In the genomic region with DNA sequence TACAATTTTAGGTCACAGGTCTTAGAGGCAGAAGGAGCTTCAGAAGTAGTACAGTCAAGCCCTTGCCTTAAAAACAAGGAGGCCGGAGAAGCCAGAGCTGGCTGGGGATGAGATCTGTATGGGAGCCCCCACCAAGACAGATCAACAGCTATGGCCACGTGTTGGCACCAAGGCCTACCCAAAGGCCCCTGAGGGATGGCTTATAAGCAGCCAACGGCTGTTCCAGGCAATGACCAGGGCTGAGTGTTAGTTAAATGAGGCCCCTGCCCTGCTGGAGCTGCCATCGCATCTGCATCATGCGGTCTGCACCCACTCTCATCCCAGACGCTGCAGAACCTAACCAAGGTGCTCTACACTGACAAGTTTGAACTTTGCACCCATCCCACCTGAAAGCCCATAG, we compare ENCODE assay signal across 13 cellular contexts. TPM values are rescaled to one million over a fixed set of nuclear protein-coding genes. Genes with fewer than 3 reads are reported as not detected.
DNase-seq lines count a peak whose midpoint lies in the region; ATAC-seq, FAIRE-seq and TF ChIP-seq lines count a peak whose summit lies in the region.
"Had no signal": no experiment of that assay in that cellular context is flagged by ENCODE, and none has a peak within 500 bp of the region (broad histone marks: within the 10 kb centered on the region; RNA-seq: fewer than 3 reads in every experiment).

No MANE protein-coding gene starts in this region.

- TF ChIP-seq CTCF in SK-N-SH (IDR thresholded peaks at IDR 0.05) = no peak
- TF ChIP-seq CTCF in RWPE2 (IDR thresholded peaks at IDR 0.05; ENCODE audit: poor library complexity, severe bottlenecking) = no peak
- TF ChIP-seq CTCF in kidney (IDR thresholded peaks at IDR 0.05; ENCODE audit: borderline replicate concordance, extremely low read depth, insufficient read depth) = no peak

- H3K27me3 ChIP-seq in SK-N-SH (ENCODE audit: insufficient read depth) (no peaks in the 10 kb centered on the region), RWPE2 (ENCODE audit: insufficient read depth, poor library complexity, severe bottlenecking) (no peaks in the 10 kb centered on the region), stomach smooth muscle (ENCODE audit: control insufficient read depth in 1 of 2, insufficient read depth in 2 of 2, low read length in 2 of 2) (no peaks in the 10 kb centered on the region)

- no peak for TF ChIP-seq RAD21 in SK-N-SH (IDR thresholded peaks at IDR 0.05; ENCODE audit: low read length)

- H3K9me2 ChIP-seq in SK-N-SH = no peaks in the 10 kb centered on the region

- WGBS in SK-N-SH (ENCODE audit: low lambda C conversion rate) = 100% methylated on average over 3 of the region's 6 CpGs

- H3K27ac ChIP-seq in SK-N-SH (ENCODE audit: low read depth in 2 of 2, low read length in 1 of 2) (peak overlapping the region; percentile 43 to 91; a peak in 2 of 4 replicates), RWPE2 (ENCODE audit: poor library complexity, severe bottlenecking) (peak overlapping the region; percentile 47), kidney (ENCODE audit: low read depth in 2 of 2, low read length in 2 of 2) (peak overlapping the region; percentile 83 to 87), stomach smooth muscle (ENCODE audit: low read length) (peak overlapping the region; percentile 96)
- H3K27ac ChIP-seq: 22Rv1 had no signal

- POLR2A ChIA-PET in SK-N-SH (lab: Yijun Ruan, JAX) = interaction anchor here (0.7 to 1.6 kb wide), 3 partner anchors 21 to 47 kb away, joined by 3 to 4 read pairs (median 3); a partner anchor contains a TSS

- H3K4me2 ChIP-seq in SK-N-SH = no peak overlapping the region

- no peak overlapping the region for H3K9ac ChIP-seq in SK-N-SH
- H3K9ac ChIP-seq in kidney (ENCODE audit: low read length in 2 of 2) = peak overlapping the region in 1 of 2 donors; percentile 4
- no peak overlapping the region for H3K9ac ChIP-seq in stomach smooth muscle (ENCODE audit: low read length in 2 of 2)

- no peak for TF ChIP-seq EP300 in SK-N-SH (IDR thresholded peaks at IDR 0.05; ENCODE audit: borderline replicate concordance in 1 of 2, low read depth in 1 of 2, low read length in 1 of 2)

- intact Hi-C loops in kidney (cut with DNase I) = no loop called here

- H3K9me3 ChIP-seq in SK-N-SH (no peaks in the 10 kb centered on the region), RWPE2 (ENCODE audit: severe bottlenecking) (no peaks in the 10 kb centered on the region), kidney (ENCODE audit: control insufficient read depth in 1 of 2, low read length in 2 of 2) (no peaks in the 10 kb centered on the region), stomach smooth muscle (ENCODE audit: control insufficient read depth in 2 of 2, low read length in 2 of 2) (no peaks in the 10 kb centered on the region)

- DNase-seq in SK-N-SH = no peak
- no peak for DNase-seq in RWPE2 (ENCODE audit: low spot score)
- DNase-seq in kidney = peak; percentile 28
- no peak for DNase-seq in NK-92 treated with Interleukin-12 subunit alpha and Interleukin-12 subunit beta, amount 100 ng/mL, for 24 hours (lab: John Stamatoyannopoulos, UW)
- DNase-seq in NCI-H2029 (lab: John Stamatoyannopoulos, UW) = no peak
- DNase-seq in frontal cortex (ENCODE audit: low spot score in 2 of 2) = no peak
- DNase-seq: T-cell had no signal

- no peak overlapping the region for H2AFZ ChIP-seq in SK-N-SH (ENCODE audit: low read depth)

- H3K4me3 ChIP-seq in SK-N-SH (ENCODE audit: low read depth in 2 of 2, low read length in 1 of 2) (no peak overlapping the region), RWPE2 (ENCODE audit: severe bottlenecking) (no peak overlapping the region), kidney (ENCODE audit: low read length in 2 of 2) (no peak overlapping the region), stomach smooth muscle (ENCODE audit: low read length in 2 of 2) (peak overlapping the region in 1 of 2 donors; percentile 8)

- peaks cover 29% of the 10 kb centered on the region for H3F3A ChIP-seq in SK-N-SH (replicated peaks; ENCODE audit: insufficient read depth)

- CTCF ChIA-PET in SK-N-SH (lab: Yijun Ruan, JAX) = interaction anchor here (1.4 to 4.1 kb wide), 5 partner anchors 10 to 391 kb away, joined by 4 to 31 read pairs (median 10); no protein-coding TSS in a partner anchor

- H3K36me3 ChIP-seq in SK-N-SH (replicated peaks in 1 of 2; ENCODE audit: control insufficient read depth in 1 of 2, insufficient read depth in 2 of 2, low read length in 1 of 2) = peaks cover 16 to 25% of the 10 kb centered on the region in 2 experiments
- peaks cover 30% of the 10 kb centered on the region for H3K36me3 ChIP-seq in RWPE2 (ENCODE audit: low read depth)
- H3K36me3 ChIP-seq in kidney (ENCODE audit: control insufficient read depth in 1 of 2, insufficient read depth in 2 of 2, low read length in 2 of 2) = peaks cover 6 to 15% of the 10 kb centered on the region in 2 donors
- H3K36me3 ChIP-seq in stomach smooth muscle (ENCODE audit: control insufficient read depth in 2 of 2, insufficient read depth in 2 of 2, low read length in 2 of 2) = peaks cover 3 to 6% of the 10 kb centered on the region in 2 donors

- peaks cover 88% of the 10 kb centered on the region for H3K79me2 ChIP-seq in SK-N-SH (ENCODE audit: insufficient read depth)

- H4K20me1 ChIP-seq in SK-N-SH (ENCODE audit: insufficient read depth) = no peaks in the 10 kb centered on the region

- FAIRE-seq in kidney (lab: Jason Lieb, UNC) (no peak), frontal cortex (lab: Jason Lieb, UNC) (no peak)

- ATAC-seq in SK-N-SH treated with all-trans-retinoic acid at 6 μM for 48 hours = no peak
- ATAC-seq in RWPE2 (ENCODE audit: low read depth) = no peak
- ATAC-seq: esophagus mucosa, T-cell had no signal

- peaks cover 53 to 54% of the 10 kb centered on the region in 2 experiments for H3K4me1 ChIP-seq in SK-N-SH (ENCODE audit: control insufficient read depth in 1 of 2, insufficient read depth in 2 of 2, low read depth in 1 of 2, low read length in 1 of 2)
- H3K4me1 ChIP-seq in RWPE2 (ENCODE audit: insufficient read depth, poor library complexity, severe bottlenecking) = peaks cover 49% of the 10 kb centered on the region
- peaks cover 71 to 72% of the 10 kb centered on the region in 2 donors for H3K4me1 ChIP-seq in kidney (ENCODE audit: control insufficient read depth in 1 of 2, insufficient read depth in 1 of 2, low read depth in 1 of 2, low read length in 2 of 2)
- peaks cover 81% of the 10 kb centered on the region for H3K4me1 ChIP-seq in stomach smooth muscle (ENCODE audit: control insufficient read depth, insufficient read depth, low read length)

TF ChIP-seq in SK-N-SH treated with all-trans-retinoic acid at 6 μM for 48 hours, 23 proteins besides CTCF, POLR2A, EP300 and RAD21:
- TF ChIP-seq BACH2 (CRISPR knock-in tag; IDR thresholded peaks at IDR 0.05; ENCODE audit: borderline replicate concordance) (no peak), ISL1 (CRISPR knock-in tag; IDR thresholded peaks at IDR 0.05) (no peak), TCF4 (CRISPR knock-in tag; IDR thresholded peaks at IDR 0.05; ENCODE audit: borderline replicate concordance) (no peak), ZFP3 (CRISPR knock-in tag; IDR thresholded peaks at IDR 0.05) (no peak), ZNF8 (CRISPR knock-in tag; IDR thresholded peaks at IDR 0.05) (no peak), ZNF70 (CRISPR knock-in tag; IDR thresholded peaks at IDR 0.05) (no peak), PPARA (CRISPR knock-in tag; IDR thresholded peaks at IDR 0.05; ENCODE audit: borderline replicate concordance) (no peak), ZC3H10 (CRISPR knock-in tag; IDR thresholded peaks at IDR 0.05) (no peak)
- TF ChIP-seq, protein P1, sequence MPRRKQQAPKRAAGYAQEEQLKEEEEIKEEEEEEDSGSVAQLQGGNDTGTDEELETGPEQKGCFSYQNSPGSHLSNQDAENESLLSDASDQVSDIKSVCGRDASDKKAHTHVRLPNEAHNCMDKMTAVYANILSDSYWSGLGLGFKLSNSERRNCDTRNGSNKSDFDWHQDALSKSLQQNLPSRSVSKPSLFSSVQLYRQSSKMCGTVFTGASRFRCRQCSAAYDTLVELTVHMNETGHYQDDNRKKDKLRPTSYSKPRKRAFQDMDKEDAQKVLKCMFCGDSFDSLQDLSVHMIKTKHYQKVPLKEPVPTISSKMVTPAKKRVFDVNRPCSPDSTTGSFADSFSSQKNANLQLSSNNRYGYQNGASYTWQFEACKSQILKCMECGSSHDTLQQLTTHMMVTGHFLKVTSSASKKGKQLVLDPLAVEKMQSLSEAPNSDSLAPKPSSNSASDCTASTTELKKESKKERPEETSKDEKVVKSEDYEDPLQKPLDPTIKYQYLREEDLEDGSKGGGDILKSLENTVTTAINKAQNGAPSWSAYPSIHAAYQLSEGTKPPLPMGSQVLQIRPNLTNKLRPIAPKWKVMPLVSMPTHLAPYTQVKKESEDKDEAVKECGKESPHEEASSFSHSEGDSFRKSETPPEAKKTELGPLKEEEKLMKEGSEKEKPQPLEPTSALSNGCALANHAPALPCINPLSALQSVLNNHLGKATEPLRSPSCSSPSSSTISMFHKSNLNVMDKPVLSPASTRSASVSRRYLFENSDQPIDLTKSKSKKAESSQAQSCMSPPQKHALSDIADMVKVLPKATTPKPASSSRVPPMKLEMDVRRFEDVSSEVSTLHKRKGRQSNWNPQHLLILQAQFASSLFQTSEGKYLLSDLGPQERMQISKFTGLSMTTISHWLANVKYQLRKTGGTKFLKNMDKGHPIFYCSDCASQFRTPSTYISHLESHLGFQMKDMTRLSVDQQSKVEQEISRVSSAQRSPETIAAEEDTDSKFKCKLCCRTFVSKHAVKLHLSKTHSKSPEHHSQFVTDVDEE (CRISPR knock-in tag; IDR thresholded peaks at IDR 0.05) = no peak

RNA-seq across cellular contexts. Expression of a gene that starts 43.3 kb away (rescaled TPM):
- 53.2 and 105 TPM in 2 replicates for polyA plus RNA-seq in SK-N-SH (2012; rRNA removed)
- polyA plus RNA-seq in SK-N-SH (2012; cell fraction: cytosol; rRNA removed) = 68.1 and 147 TPM in 2 replicates
- polyA plus RNA-seq in SK-N-SH (2012; cell fraction: nucleus; rRNA removed) = 66.6 and 79.5 TPM in 2 replicates
- total RNA-seq in kidney = 59.7 TPM
- 85.6 TPM for polyA plus RNA-seq in kidney (ENCODE audit: insufficient read depth, low read depth, low replicate concordance)
- 25.3 TPM for total RNA-seq in frontal cortex

RNA-seq across cellular contexts. Expression of a gene that starts 46.2 kb away (rescaled TPM):
- polyA plus RNA-seq in SK-N-SH (2012; rRNA removed) (15.5 and 20.3 TPM in 2 replicates), kidney (ENCODE audit: insufficient read depth, low read depth, low replicate concordance) (25.7 TPM)
- 2.6 and 5.5 TPM in 2 replicates for polyA plus RNA-seq in SK-N-SH (2012; cell fraction: cytosol; rRNA removed)
- 152 and 177 TPM in 2 replicates for polyA plus RNA-seq in SK-N-SH (2012; cell fraction: nucleus; rRNA removed)
- total RNA-seq in kidney (82.8 TPM), frontal cortex (4.9 TPM)

RNA-seq across cellular contexts. Expression of a gene that starts 55.7 kb away (rescaled TPM):
- polyA plus RNA-seq in SK-N-SH (2012; rRNA removed) = 0.07 and 0.34 TPM in 2 replicates
- 0.18 and 0.49 TPM in 2 replicates for polyA plus RNA-seq in SK-N-SH (2012; cell fraction: cytosol; rRNA removed)
- 0.61 TPM in 2 replicates for polyA plus RNA-seq in SK-N-SH (2012; cell fraction: nucleus; rRNA removed)
- 286 TPM for total RNA-seq in kidney
- polyA plus RNA-seq in kidney (ENCODE audit: insufficient read depth, low read depth, low replicate concordance) = 1,885 TPM
- total RNA-seq in frontal cortex = 2.0 TPM
- total RNA-seq: activated CD8-positive, alpha-beta memory T cell treated with anti-CD3 and anti-CD28 coated beads for 36 hours; HT-29 had no signal

Comparison
In these comparisons a context has a peak if more than half of its experiments do, and no peak if none do; other contexts are left out.
1. RNA of a gene that starts 46.2 kb away (total RNA-seq): 82.8 TPM in kidney (single experiment); 4.9 TPM in frontal cortex (single experiment); every median in the first group is over 10 times any median in the second.
2. RNA of a gene that starts 55.7 kb away (total RNA-seq): 286 TPM in kidney (single experiment); 2.0 TPM in frontal cortex (single experiment); every median in the first group is over 10 times any median in the second.
3. Peak in every context shown above with its lines, with median percentiles within 50 percentile points of each other: H3K27ac ChIP-seq.